ENCODE assay signal across 20 cellular contexts in the genomic region with DNA sequence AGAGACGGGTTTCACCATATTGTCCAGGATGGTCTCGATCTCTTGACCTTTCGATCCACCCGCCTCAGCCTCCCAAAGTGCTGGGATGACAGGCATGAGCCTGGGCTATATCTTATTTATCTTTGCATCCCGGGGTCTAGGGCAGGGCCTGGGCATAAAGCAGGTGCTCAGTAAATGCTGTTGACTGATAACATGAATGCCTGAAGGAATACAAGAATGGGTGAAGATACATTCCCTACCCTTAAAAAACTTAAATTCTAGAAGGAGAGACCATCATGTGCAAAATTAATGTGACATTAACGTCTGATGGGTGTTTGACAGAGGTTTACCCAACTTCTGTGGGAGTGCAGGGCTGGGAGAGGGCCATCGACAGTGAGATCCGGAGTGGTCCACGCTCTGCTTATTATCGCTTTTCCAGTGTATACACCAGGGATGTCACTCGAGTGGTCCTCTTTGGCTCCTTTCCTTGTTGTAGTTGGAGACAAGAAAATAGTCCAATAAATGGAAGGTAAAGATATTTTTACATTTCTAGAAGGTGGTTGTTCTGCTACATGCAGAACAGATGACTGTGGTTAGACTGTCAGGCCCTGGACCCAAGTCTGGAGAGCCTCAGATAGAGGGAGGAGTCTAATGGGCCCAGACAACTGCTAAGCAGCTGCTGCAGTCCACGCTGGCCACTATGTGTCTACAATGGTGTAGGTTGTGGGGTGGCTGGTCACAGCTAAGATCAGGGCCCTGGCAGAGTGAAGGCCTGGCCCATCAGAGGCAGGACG.
"Had no signal": no experiment of that assay in that cellular context is flagged by ENCODE, and none has a peak within 500 bp of the region (broad histone marks: within the 10 kb centered on the region; RNA-seq: fewer than 3 reads in every experiment).

No MANE protein-coding gene starts in this region.

- H3K4me2 ChIP-seq: hepatocyte had no signal

- ATAC-seq: left colon; left ventricle myocardium superior; right cardiac atrium; stimulated activated memory B cell treated with anti-CD40 and anti-IgM and Interleukin-4, amounts not matched to agents 10 μg/mL and 1 μg/mL and 100 μg/mL, for 72 hours had no signal

- H3K27me3 Mint-ChIP-seq: naive B cell; stimulated activated memory B cell treated with anti-CD40 and anti-IgM and Interleukin-4, amounts not matched to agents 10 μg/mL and 1 μg/mL and 100 μg/mL, for 72 hours; stimulated activated naive CD8-positive, alpha-beta T cell treated with anti-CD3 and anti-CD28 coated beads, Interleukin-15, Interleukin-2, amounts not matched to agents 100 ng/mL and 50 ng/mL, for 24 hours had no signal

- H3K4me3 ChIP-seq: coronary artery, hepatocyte, lung, thoracic aorta, transverse colon had no signal

- H3K9me3 Mint-ChIP-seq: nephron; stimulated activated memory B cell treated with anti-CD40 and anti-IgM and Interleukin-4, amounts not matched to agents 10 μg/mL and 1 μg/mL and 100 μg/mL, for 72 hours; stimulated activated naive CD8-positive, alpha-beta T cell treated with anti-CD3 and anti-CD28 coated beads, Interleukin-15, Interleukin-2, amounts not matched to agents 100 ng/mL and 50 ng/mL, for 24 hours had no signal

- H3K4me1 Mint-ChIP-seq: naive B cell; nephron; stimulated activated memory B cell treated with anti-CD40 and anti-IgM and Interleukin-4, amounts not matched to agents 10 μg/mL and 1 μg/mL and 100 μg/mL, for 72 hours had no signal

- H3K27ac ChIP-seq: coronary artery, neutrophil, thoracic aorta, transverse colon had no signal

- H3K36me3 Mint-ChIP-seq: naive B cell; stimulated activated memory B cell treated with anti-CD40 and anti-IgM and Interleukin-4, amounts not matched to agents 10 μg/mL and 1 μg/mL and 100 μg/mL, for 72 hours had no signal

- H3K4me1 ChIP-seq: transverse colon had no signal

- H3K4me3 Mint-ChIP-seq: naive B cell; nephron; stimulated activated memory B cell treated with anti-CD40 and anti-IgM and Interleukin-4, amounts not matched to agents 10 μg/mL and 1 μg/mL and 100 μg/mL, for 72 hours; stimulated activated naive CD8-positive, alpha-beta T cell treated with anti-CD3 and anti-CD28 coated beads, Interleukin-15, Interleukin-2, amounts not matched to agents 100 ng/mL and 50 ng/mL, for 24 hours had no signal

- H3K27ac Mint-ChIP-seq: nephron; stimulated activated memory B cell treated with anti-CD40 and anti-IgM and Interleukin-4, amounts not matched to agents 10 μg/mL and 1 μg/mL and 100 μg/mL, for 72 hours; stimulated activated naive CD8-positive, alpha-beta T cell treated with anti-CD3 and anti-CD28 coated beads, Interleukin-15, Interleukin-2, amounts not matched to agents 100 ng/mL and 50 ng/mL, for 24 hours had no signal

- H3K27me3 ChIP-seq: hepatocyte, neutrophil, transverse colon had no signal

- H3K9me3 ChIP-seq: neutrophil, thoracic aorta, transverse colon had no signal

- DNase-seq: effector CD8-positive, alpha-beta T cell; foreskin melanocyte; kidney; left colon; left ventricle myocardium superior; mesenchymal stem cell; naive B cell; right cardiac atrium; stimulated activated CD4-positive, alpha-beta T cell treated with anti-CD3 and anti-CD28 coated beads, Interleukin-15, amount 100 ng/mL, for 24 hours; stimulated activated CD4-positive, alpha-beta T cell treated with anti-CD3 and anti-CD28 coated beads, Interleukin-1b, Interleukin-23, amount 100 ng/mL, for 48 hours; stimulated activated CD4-positive, alpha-beta T cell treated with anti-CD3 and anti-CD28 coated beads, Interleukin-4, amount 100 ng/mL, for 24 hours; transverse colon had no signal

- H3K36me3 ChIP-seq: neutrophil, thoracic aorta, transverse colon had no signal
